Comparison of ENCODE assay signal across 1 cellular context in genomic region chr1:156572663-156573018, GRCh38.
TF ChIP-seq lines count a peak whose summit lies in the region.

No MANE protein-coding gene starts in this region.

TF ChIP-seq in SK-N-SH, 30 proteins besides CTCF, POLR2A, EP300 and RAD21 (continued from another document):
- TF ChIP-seq TEAD4 (IDR thresholded peaks at IDR 0.05; ENCODE audit: borderline replicate concordance, insufficient read depth) (no peak), FOSL2 (IDR thresholded peaks at IDR 0.05; ENCODE audit: borderline replicate concordance, low read depth) (no peak), RFX5 (IDR thresholded peaks at IDR 0.05; ENCODE audit: low read length) (no peak), JUND (IDR thresholded peaks at IDR 0.05) (no peak), CHD2 (IDR thresholded peaks at IDR 0.05; ENCODE audit: low read length, partially characterized antibody) (no peak), GATA2 (CRISPR knock-in tag; IDR thresholded peaks at IDR 0.05) (no peak), TCF12 (IDR thresholded peaks at IDR 0.05) (no peak), SIN3A (IDR thresholded peaks at IDR 0.05; ENCODE audit: borderline replicate concordance, low read depth, low read length) (no peak), FOXJ3 (CRISPR knock-in tag; IDR thresholded peaks at IDR 0.05) (no peak), RXRA (IDR thresholded peaks at IDR 0.05; ENCODE audit: borderline replicate concordance, low read depth) (no peak), YY1 (IDR thresholded peaks at IDR 0.05; ENCODE audit: low read depth) (no peak), MEF2A (IDR thresholded peaks at IDR 0.05; ENCODE audit: borderline replicate concordance, low read depth) (no peak), ZBTB33 (IDR thresholded peaks at IDR 0.05; ENCODE audit: borderline replicate concordance, low read depth) (no peak)
